Comparison of ENCODE assay signal across 12 cellular contexts in the genomic region with DNA sequence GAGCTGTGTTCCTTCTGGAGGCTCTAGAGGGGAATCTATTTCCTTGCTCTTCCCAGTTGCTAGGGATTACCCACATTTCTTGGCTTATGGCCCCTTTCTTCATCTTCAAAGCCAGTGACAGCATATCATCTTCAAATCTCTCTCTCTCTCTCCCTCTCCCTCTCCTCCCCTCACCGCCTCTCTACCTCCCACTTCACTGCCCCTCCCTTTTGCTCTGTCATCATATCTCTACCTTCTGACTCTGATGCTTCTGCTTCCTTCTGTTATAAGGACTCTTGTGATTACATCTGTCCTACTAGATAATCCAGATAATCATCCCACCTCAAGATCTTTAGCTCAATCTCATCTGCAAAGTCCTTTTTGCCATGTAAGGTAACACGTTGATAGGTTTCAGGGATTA.
A peak's percentile ranks its signal among the peaks of the same experiment; 100 is the strongest.
DNase-seq lines count a peak whose midpoint lies in the region; ATAC-seq and TF ChIP-seq lines count a peak whose summit lies in the region.
"Had no signal": no experiment of that assay in that cellular context is flagged by ENCODE, and none has a peak within 500 bp of the region (broad histone marks: within the 10 kb centered on the region; RNA-seq: fewer than 3 reads in every experiment).

No MANE protein-coding gene starts in this region.

- peak overlapping the region; percentile 24 for H3K4me3 Mint-ChIP-seq in activated CD8-positive, alpha-beta memory T cell treated with anti-CD3 and anti-CD28 coated beads, Interleukin-2, amount 10 ng/mL, durations not matched to agents 7 days and 5 days

- peaks cover 48% of the 10 kb centered on the region for H3K4me1 Mint-ChIP-seq in activated CD8-positive, alpha-beta memory T cell treated with anti-CD3 and anti-CD28 coated beads, Interleukin-2, amount 10 ng/mL, durations not matched to agents 7 days and 5 days

- TF ChIP-seq EP300 in esophagus muscularis mucosa (IDR thresholded peaks at IDR 0.05): no peak

- CTCF ChIA-PET in activated CD8-positive, alpha-beta memory T cell treated with anti-CD3 and anti-CD28 coated beads, Interleukin-2, amount 10 ng/mL, durations not matched to agents 7 days and 5 days (lab: Charles Lee): no interaction called here

- H3K4me1 ChIP-seq in esophagus muscularis mucosa: peaks cover 0 to 44% (median 22%) of the 10 kb centered on the region in 4 donors
- H3K4me1 ChIP-seq in foreskin keratinocyte: no peaks in the 10 kb centered on the region
- no peaks in the 10 kb centered on the region for H3K4me1 ChIP-seq in lower lobe of right lung

- H3K9me3 Mint-ChIP-seq in activated CD8-positive, alpha-beta memory T cell treated with anti-CD3 and anti-CD28 coated beads, Interleukin-2, amount 10 ng/mL, durations not matched to agents 7 days and 5 days (ENCODE audit: low read depth): no peaks in the 10 kb centered on the region

- H3K4me3 ChIP-seq in esophagus muscularis mucosa (no peak overlapping the region), lower lobe of right lung (no peak overlapping the region)
- H3K4me3 ChIP-seq: mucosa of descending colon had no signal

- H3K27me3 ChIP-seq in esophagus muscularis mucosa: no peaks in the 10 kb centered on the region
- H3K27me3 ChIP-seq in foreskin keratinocyte: no peaks in the 10 kb centered on the region
- H3K27me3 ChIP-seq in lower lobe of right lung (ENCODE audit: low read depth): no peaks in the 10 kb centered on the region

- H3K36me3 ChIP-seq in esophagus muscularis mucosa (no peaks in the 10 kb centered on the region), lower lobe of right lung (no peaks in the 10 kb centered on the region)

- H3K27ac ChIP-seq in esophagus muscularis mucosa (replicated peaks in 1 of 4) (peak overlapping the region in 3 of 4 donors; percentile 77 to 81 (median 81)), foreskin keratinocyte (no peak overlapping the region), lower lobe of right lung (no peak overlapping the region)

- ATAC-seq in activated CD8-positive, alpha-beta memory T cell treated with anti-CD3 and anti-CD28 coated beads, Interleukin-2, amount 10 ng/mL, durations not matched to agents 7 days and 5 days: peak; percentile 55
- peak; percentile 30 for ATAC-seq in GM21528 (IDR thresholded peaks at IDR 0.05; ENCODE audit: low FRiP score, unreplicated experiment)
- no peak for ATAC-seq in foreskin keratinocyte
- ATAC-seq in lower lobe of right lung: no peak
- ATAC-seq: mucosa of descending colon had no signal

- no peaks in the 10 kb centered on the region for H3K27me3 Mint-ChIP-seq in activated CD8-positive, alpha-beta memory T cell treated with anti-CD3 and anti-CD28 coated beads, Interleukin-2, amount 10 ng/mL, durations not matched to agents 7 days and 5 days

- TF ChIP-seq POLR2A in esophagus muscularis mucosa (IDR thresholded peaks at IDR 0.05; ENCODE audit: low read depth): no peak

- intact Hi-C loops in esophagus muscularis mucosa (cut with DNase I): no loop called here
- intact Hi-C loops in lower lobe of right lung (cut with DNase I): no loop called here

- TF ChIP-seq CTCF in esophagus muscularis mucosa (IDR thresholded peaks at IDR 0.05): no peak
- no peak for TF ChIP-seq CTCF in foreskin keratinocyte (conservative IDR thresholded peaks at IDR 0.05)
- no peak for TF ChIP-seq CTCF in lower lobe of right lung (IDR thresholded peaks at IDR 0.05)

- 60% methylated on average over 2 of the region's 2 CpGs for WGBS in esophagus muscularis mucosa

- peak overlapping the region; percentile 67 for H3K27ac Mint-ChIP-seq in activated CD8-positive, alpha-beta memory T cell treated with anti-CD3 and anti-CD28 coated beads, Interleukin-2, amount 10 ng/mL, durations not matched to agents 7 days and 5 days

- H3K36me3 Mint-ChIP-seq in activated CD8-positive, alpha-beta memory T cell treated with anti-CD3 and anti-CD28 coated beads, Interleukin-2, amount 10 ng/mL, durations not matched to agents 7 days and 5 days: peaks cover 2% of the 10 kb centered on the region

- H3K9me3 ChIP-seq in esophagus muscularis mucosa: no peaks in the 10 kb centered on the region
- H3K9me3 ChIP-seq in lower lobe of right lung: no peaks in the 10 kb centered on the region
- H3K9me3 ChIP-seq: mucosa of descending colon had no signal

- DNase-seq in activated CD8-positive, alpha-beta memory T cell treated with anti-CD3 and anti-CD28 coated beads, Interleukin-2, amount 10 ng/mL, durations not matched to agents 7 days and 5 days: no peak
- DNase-seq in activated CD8-positive, alpha-beta memory T cell treated with anti-CD3 and anti-CD28 coated beads, Interleukin-2, amount 50 U/mL, for 4 hours: no peak
- DNase-seq in NCI-H524 (lab: John Stamatoyannopoulos, UW) (peak; percentile 11 to 44), esophagus muscularis mucosa (ENCODE audit: extremely low spot score) (no peak), foreskin keratinocyte (no peak), globus pallidus (ENCODE audit: low spot score) (no peak), lower lobe of right lung (no peak)
- DNase-seq: ACHN, aorta, DMS 273 treated with DMSO at 0.1 percent for 48 hours, mucosa of descending colon had no signal

Comparison
In these comparisons a context has a peak if more than half of its experiments do, and no peak if none do; other contexts are left out.
1. ATAC-seq: peak in activated CD8-positive, alpha-beta memory T cell treated with anti-CD3 and anti-CD28 coated beads, Interleukin-2, amount 10 ng/mL, durations not matched to agents 7 days and 5 days (single experiment) and GM21528 (single experiment); none in foreskin keratinocyte (single experiment) and lower lobe of right lung (0 of 2).
2. DNase-seq: peak in NCI-H524 (2 of 2); none in activated CD8-positive, alpha-beta memory T cell treated with anti-CD3 and anti-CD28 coated beads, Interleukin-2, amount 10 ng/mL, durations not matched to agents 7 days and 5 days (single experiment), activated CD8-positive, alpha-beta memory T cell treated with anti-CD3 and anti-CD28 coated beads, Interleukin-2, amount 50 U/mL, for 4 hours (single experiment), esophagus muscularis mucosa (single experiment), foreskin keratinocyte (0 of 2), globus pallidus (single experiment) and lower lobe of right lung (single experiment).
3. H3K27ac ChIP-seq: peak in esophagus muscularis mucosa (3 of 4); none in foreskin keratinocyte (single experiment) and lower lobe of right lung (single experiment).